Comparison of ENCODE assay signal across 25 cellular contexts in the genomic region with DNA sequence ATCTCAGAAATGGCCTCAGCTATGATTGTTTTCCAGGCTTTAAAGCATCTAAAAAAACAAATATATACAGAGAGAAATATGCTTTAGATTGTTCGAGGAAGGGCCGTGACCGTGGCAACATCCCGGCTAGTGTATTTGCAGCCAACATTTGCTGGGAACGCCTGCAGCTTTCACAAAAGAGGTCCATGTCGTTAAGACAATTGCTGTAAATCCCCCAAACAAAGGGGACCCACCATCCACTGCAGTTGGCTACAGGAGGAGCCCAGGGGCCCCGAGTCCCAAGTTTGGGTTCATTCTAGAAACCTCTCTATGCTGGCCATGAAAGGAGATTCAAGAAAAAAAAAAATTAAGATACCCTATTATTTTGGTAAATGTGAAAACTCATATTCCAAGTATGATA.
"Had no signal": no experiment of that assay in that cellular context is flagged by ENCODE, and none has a peak within 500 bp of the region (broad histone marks: within the 10 kb centered on the region; RNA-seq: fewer than 3 reads in every experiment).

No MANE protein-coding gene starts in this region.

- H3K4me3 Mint-ChIP-seq: activated CD4-positive, alpha-beta memory T cell treated with anti-CD3 and anti-CD28 coated beads, Interleukin-2, amount 10 ng/mL, durations not matched to agents 7 days and 5 days; activated CD4-positive, alpha-beta T cell treated with anti-CD3 and anti-CD28 coated beads for 36 hours; activated naive CD4-positive, alpha-beta T cell treated with anti-CD3 and anti-CD28 coated beads, Interleukin-2, amount 10 ng/mL, durations not matched to agents 7 days and 5 days; activated naive CD8-positive, alpha-beta T cell treated with anti-CD3 and anti-CD28 coated beads for 36 hours; activated T-cell treated with anti-CD3 and anti-CD28 coated beads, Interleukin-2, amount 50 U/mL, for 72 hours had no signal

- H3K27me3 ChIP-seq: brain microvascular endothelial cell, cardiac muscle cell, MG63 had no signal

- H3K4me3 ChIP-seq: cardiac muscle cell, MG63, SK-N-MC had no signal

- H3K9me3 Mint-ChIP-seq: activated CD4-positive, alpha-beta memory T cell treated with anti-CD3 and anti-CD28 coated beads, Interleukin-2, amount 10 ng/mL, durations not matched to agents 7 days and 5 days; activated naive CD4-positive, alpha-beta T cell treated with anti-CD3 and anti-CD28 coated beads, Interleukin-2, amount 10 ng/mL, durations not matched to agents 7 days and 5 days; activated naive CD8-positive, alpha-beta T cell treated with anti-CD3 and anti-CD28 coated beads for 36 hours; activated T-cell treated with anti-CD3 and anti-CD28 coated beads, Interleukin-2, amount 50 U/mL, for 72 hours; activated T-helper 2 cell treated with anti-CD3 and anti-CD28 coated beads, Interferon-gamma antibody, Interleukin-2, Interleukin-4, amounts not matched to agents 10 μg/mL and 5 μg/mL and 100 μg/mL, durations not matched to agents 14 hours and 24 hours and 36 hours had no signal

- DNase-seq: activated CD4-positive, alpha-beta memory T cell treated with anti-CD3 and anti-CD28 coated beads, Interleukin-2, amount 10 ng/mL, durations not matched to agents 7 days and 5 days; activated CD4-positive, alpha-beta T cell treated with anti-CD3 and anti-CD28 coated beads for 36 hours; activated CD4-positive, alpha-beta T cell treated with anti-CD3 and anti-CD28 coated beads, Interleukin-2, amount 50 U/mL, for 1 hour; activated gamma-delta T cell treated with Interleukin-2 at 50 U/mL for 16 hours; activated naive CD4-positive, alpha-beta T cell treated with anti-CD3 and anti-CD28 coated beads, Interleukin-2, amount 10 ng/mL, durations not matched to agents 7 days and 5 days; activated naive CD8-positive, alpha-beta T cell treated with anti-CD3 and anti-CD28 coated beads for 36 hours; activated T-cell treated with anti-CD3 and anti-CD28 coated beads, Interleukin-2, amount 50 U/mL, for 72 hours; brain microvascular endothelial cell; MG63; NCI-H1417; NCI-H1930; NCI-H2107; NCI-H446; NCI-H524; NCI-H774; NK-92 treated with Interleukin-12 subunit alpha and Interleukin-12 subunit beta, amount 100 ng/mL, for 24 hours; OCI-M1; RPMI8226; T-helper 1 cell had no signal

- H3K36me3 Mint-ChIP-seq: activated naive CD4-positive, alpha-beta T cell treated with anti-CD3 and anti-CD28 coated beads, Interleukin-2, amount 10 ng/mL, durations not matched to agents 7 days and 5 days; activated naive CD8-positive, alpha-beta T cell treated with anti-CD3 and anti-CD28 coated beads for 36 hours had no signal

- H3K27ac Mint-ChIP-seq: activated CD4-positive, alpha-beta memory T cell treated with anti-CD3 and anti-CD28 coated beads, Interleukin-2, amount 10 ng/mL, durations not matched to agents 7 days and 5 days; activated CD4-positive, alpha-beta T cell treated with anti-CD3 and anti-CD28 coated beads for 36 hours; activated naive CD4-positive, alpha-beta T cell treated with anti-CD3 and anti-CD28 coated beads, Interleukin-2, amount 10 ng/mL, durations not matched to agents 7 days and 5 days; activated naive CD8-positive, alpha-beta T cell treated with anti-CD3 and anti-CD28 coated beads for 36 hours; activated T-cell treated with anti-CD3 and anti-CD28 coated beads, Interleukin-2, amount 50 U/mL, for 72 hours; activated T-helper 2 cell treated with anti-CD3 and anti-CD28 coated beads, Interferon-gamma antibody, Interleukin-2, Interleukin-4, amounts not matched to agents 10 μg/mL and 5 μg/mL and 100 μg/mL, durations not matched to agents 14 hours and 24 hours and 36 hours had no signal

- ATAC-seq: activated CD4-positive, alpha-beta T cell treated with anti-CD3 and anti-CD28 coated beads for 36 hours; activated T-cell treated with anti-CD3 and anti-CD28 coated beads, Interleukin-2, amount 50 U/mL, for 72 hours; Panc1; Right ventricle myocardium inferior had no signal

- H3K27ac ChIP-seq: brain microvascular endothelial cell, cardiac muscle cell, SK-N-MC, VCaP had no signal

- H3K36me3 ChIP-seq: brain microvascular endothelial cell, cardiac muscle cell, MG63 had no signal

- H3K27me3 Mint-ChIP-seq: activated CD4-positive, alpha-beta memory T cell treated with anti-CD3 and anti-CD28 coated beads, Interleukin-2, amount 10 ng/mL, durations not matched to agents 7 days and 5 days; activated CD4-positive, alpha-beta T cell treated with anti-CD3 and anti-CD28 coated beads for 36 hours; activated naive CD4-positive, alpha-beta T cell treated with anti-CD3 and anti-CD28 coated beads, Interleukin-2, amount 10 ng/mL, durations not matched to agents 7 days and 5 days; activated naive CD8-positive, alpha-beta T cell treated with anti-CD3 and anti-CD28 coated beads for 36 hours had no signal

- H3K9me3 ChIP-seq: MG63 had no signal

- H3K4me1 Mint-ChIP-seq: activated CD4-positive, alpha-beta memory T cell treated with anti-CD3 and anti-CD28 coated beads, Interleukin-2, amount 10 ng/mL, durations not matched to agents 7 days and 5 days; activated CD4-positive, alpha-beta T cell treated with anti-CD3 and anti-CD28 coated beads for 36 hours; activated naive CD4-positive, alpha-beta T cell treated with anti-CD3 and anti-CD28 coated beads, Interleukin-2, amount 10 ng/mL, durations not matched to agents 7 days and 5 days; activated naive CD8-positive, alpha-beta T cell treated with anti-CD3 and anti-CD28 coated beads for 36 hours had no signal
